In genomic region chr6:39194466-39194865, GRCh38 we compare ENCODE assay signal across 16 cellular contexts. TPM values are rescaled to one million over a fixed set of nuclear protein-coding genes. Genes with fewer than 3 reads are reported as not detected.
A peak's percentile ranks its signal among the peaks of the same experiment; 100 is the strongest.
DNase-seq lines count a peak whose midpoint lies in the region; ATAC-seq and TF ChIP-seq lines count a peak whose summit lies in the region.
"Had no signal": no experiment of that assay in that cellular context is flagged by ENCODE, and none has a peak within 500 bp of the region (broad histone marks: within the 10 kb centered on the region; RNA-seq: fewer than 3 reads in every experiment).

No MANE protein-coding gene starts in this region.

- H3K9ac ChIP-seq in endodermal cell (ENCODE audit: extremely low read depth, low read length, poor library complexity, severe bottlenecking), result no peak overlapping the region

- H3K4me1 ChIP-seq in endodermal cell (ENCODE audit: control insufficient read depth, insufficient read depth, low read length) (peaks cover 32% of the 10 kb centered on the region), lower lobe of right lung (peaks cover 13% of the 10 kb centered on the region)

- H3K36me3 ChIP-seq in endodermal cell (ENCODE audit: control insufficient read depth, insufficient read depth, low read length) (peaks cover 49% of the 10 kb centered on the region), lower lobe of right lung (peaks cover 32% of the 10 kb centered on the region)

- DNase-seq in natural killer cell treated with Interleukin-12 subunit alpha and Interleukin-12 subunit beta and Interleukin-15 and Interleukin-18, amount 100 ng/mL, for 72 hours (ENCODE audit: low spot score), result peak; percentile 40
- DNase-seq in natural killer cell, result no peak
- no peak for DNase-seq in endodermal cell
- no peak for DNase-seq in neural crest cell (ENCODE audit: low read depth, low spot score)
- DNase-seq in lower lobe of right lung, result no peak
- no peak for DNase-seq in cerebellar cortex (ENCODE audit: low spot score)
- DNase-seq: ACHN; Caco-2; CD4-positive, alpha-beta T cell; HFFc6 had no signal

- H3K27me3 Mint-ChIP-seq in natural killer cell treated with Interleukin-12 subunit alpha and Interleukin-12 subunit beta and Interleukin-15 and Interleukin-18, amount 100 ng/mL, for 72 hours, result no peaks in the 10 kb centered on the region
- H3K27me3 Mint-ChIP-seq in natural killer cell (ENCODE audit: low read depth in 2 of 2) (no peaks in the 10 kb centered on the region), endodermal cell (ENCODE audit: insufficient read depth) (no peaks in the 10 kb centered on the region), neural crest cell (ENCODE audit: low read depth) (no peaks in the 10 kb centered on the region)
- H3K27me3 Mint-ChIP-seq: CD4-positive, alpha-beta T cell had no signal

- H3K36me3 Mint-ChIP-seq in natural killer cell treated with Interleukin-12 subunit alpha and Interleukin-12 subunit beta and Interleukin-15 and Interleukin-18, amount 100 ng/mL, for 72 hours, result no peaks in the 10 kb centered on the region
- H3K36me3 Mint-ChIP-seq in natural killer cell (no peaks in the 10 kb centered on the region), endodermal cell (ENCODE audit: low read depth) (peaks cover 59% of the 10 kb centered on the region), neural crest cell (ENCODE audit: low read depth) (peaks cover 38% of the 10 kb centered on the region)

- TF ChIP-seq CTCF in natural killer cell (IDR thresholded peaks at IDR 0.05) (no peak), endodermal cell (conservative IDR thresholded peaks at IDR 0.05) (no peak), neural crest cell (conservative IDR thresholded peaks at IDR 0.05) (no peak), lower lobe of right lung (IDR thresholded peaks at IDR 0.05) (no peak)

- H3K4me3 ChIP-seq in endodermal cell (ENCODE audit: low read length), result no peak overlapping the region
- no peak overlapping the region for H3K4me3 ChIP-seq in lower lobe of right lung
- H3K4me3 ChIP-seq: GM23338 had no signal

- H3K27ac Mint-ChIP-seq in natural killer cell treated with Interleukin-12 subunit alpha and Interleukin-12 subunit beta and Interleukin-15 and Interleukin-18, amount 100 ng/mL, for 72 hours, result no peak overlapping the region
- H3K27ac Mint-ChIP-seq in natural killer cell (no peak overlapping the region), endodermal cell (peak overlapping the region; percentile 96), neural crest cell (ENCODE audit: unreplicated experiment) (peak overlapping the region; percentile 100)
- H3K27ac Mint-ChIP-seq: CD4-positive, alpha-beta T cell; GM23338; HFFc6 had no signal

- no peak overlapping the region for H3K4me3 Mint-ChIP-seq in natural killer cell treated with Interleukin-12 subunit alpha and Interleukin-12 subunit beta and Interleukin-15 and Interleukin-18, amount 100 ng/mL, for 72 hours
- H3K4me3 Mint-ChIP-seq in natural killer cell (no peak overlapping the region), endodermal cell (no peak overlapping the region), neural crest cell (no peak overlapping the region)
- H3K4me3 Mint-ChIP-seq: CD4-positive, alpha-beta T cell; GM23338; HFFc6 had no signal

- H3K9me3 ChIP-seq in endodermal cell (ENCODE audit: control insufficient read depth, low read length) (peaks cover 6% of the 10 kb centered on the region), lower lobe of right lung (no peaks in the 10 kb centered on the region)
- H3K9me3 ChIP-seq: Caco-2 had no signal

- H3K27ac ChIP-seq in endodermal cell (ENCODE audit: low read depth, low read length) (no peak overlapping the region), lower lobe of right lung (no peak overlapping the region)
- H3K27ac ChIP-seq: C4-2B, HL-60 had no signal

- H3K4me1 Mint-ChIP-seq in natural killer cell treated with Interleukin-12 subunit alpha and Interleukin-12 subunit beta and Interleukin-15 and Interleukin-18, amount 100 ng/mL, for 72 hours (ENCODE audit: low read depth in 2 of 2), result peaks cover 0 to 2% of the 10 kb centered on the region in 2 donors
- H3K4me1 Mint-ChIP-seq in natural killer cell (no peaks in the 10 kb centered on the region), endodermal cell (peaks cover 57% of the 10 kb centered on the region), neural crest cell (peaks cover 55% of the 10 kb centered on the region)

- intact Hi-C loops in natural killer cell (cut with micrococcal nuclease), result no loop called here
- intact Hi-C loops in lower lobe of right lung (cut with DNase I), result no loop called here

- H3K27me3 ChIP-seq in endodermal cell (ENCODE audit: control insufficient read depth, insufficient read depth, low read length, poor library complexity, severe bottlenecking) (no peaks in the 10 kb centered on the region), lower lobe of right lung (ENCODE audit: low read depth) (no peaks in the 10 kb centered on the region)

- ATAC-seq in natural killer cell treated with Interleukin-12 subunit alpha and Interleukin-12 subunit beta and Interleukin-15 and Interleukin-18, amount 100 ng/mL, for 72 hours, result no peak
- no peak for ATAC-seq in natural killer cell
- ATAC-seq in lower lobe of right lung, result no peak
- ATAC-seq: GM23338, HCT116 had no signal

- H3K9me3 Mint-ChIP-seq in natural killer cell treated with Interleukin-12 subunit alpha and Interleukin-12 subunit beta and Interleukin-15 and Interleukin-18, amount 100 ng/mL, for 72 hours, result no peaks in the 10 kb centered on the region
- H3K9me3 Mint-ChIP-seq in natural killer cell, result no peaks in the 10 kb centered on the region
- H3K9me3 Mint-ChIP-seq in endodermal cell, result no peaks in the 10 kb centered on the region
- peaks cover 9% of the 10 kb centered on the region for H3K9me3 Mint-ChIP-seq in neural crest cell
- H3K9me3 Mint-ChIP-seq: CD4-positive, alpha-beta T cell; GM23338 had no signal

- 94 to 95% methylated on average over 6 to 8 of the region's 9 CpGs for WGBS in endodermal cell (ENCODE audit: insufficient coverage in 1 of 2, insufficient read length in 1 of 2), 2 experiments

RNA-seq across cellular contexts. Expression of gene KCNK5, which starts 34.8 kb away (rescaled TPM):
- total RNA-seq in natural killer cell treated with Interleukin-12 subunit alpha and Interleukin-12 subunit beta and Interleukin-15 and Interleukin-18, amount 100 ng/mL, for 72 hours, result 10 to 100 TPM in 1 of 2 donors, 1 to 10 TPM in 1; 2.1 to 10.9 TPM
- under 1 TPM in 2 of 3 donors, not detected in 1; 0.16 to 0.50 TPM for total RNA-seq in natural killer cell
- 10 to 100 TPM; 29.8 to 32.2 TPM for total RNA-seq in endodermal cell
- 11.1 TPM for polyA plus RNA-seq in endodermal cell (2013, experiment 1 of 2)
- 11.0 TPM for polyA plus RNA-seq in endodermal cell (2013, experiment 2 of 2)
- total RNA-seq in neural crest cell, result 30.4 and 32.7 TPM in 2 replicates
- total RNA-seq in lower lobe of right lung, result 10.9 TPM
- total RNA-seq: HFFc6, HT1080 had no signal
- polyA plus RNA-seq: BJ had no signal

Comparison
In these comparisons a context has a peak if more than half of its experiments do, and no peak if none do; other contexts are left out.
1. H3K27ac Mint-ChIP-seq: peak in endodermal cell (single experiment) and neural crest cell (single experiment); none in natural killer cell treated with Interleukin-12 subunit alpha and Interleukin-12 subunit beta and Interleukin-15 and Interleukin-18, amount 100 ng/mL, for 72 hours (0 of 2) and natural killer cell (0 of 2).